ENCODE assay signal across 1 cellular context in genomic region chr6:38671885-38672467, GRCh38.
TF ChIP-seq lines count a peak whose summit lies in the region.

No MANE protein-coding gene starts in this region.

TF ChIP-seq in HCT116, 20 proteins besides CTCF, POLR2A, EP300 and RAD21 (continued from another document):
- TF ChIP-seq ZBTB33 (IDR thresholded peaks at IDR 0.05; ENCODE audit: extremely low read depth, insufficient replicate concordance, low read length): no peak
- TF ChIP-seq CEBPB (IDR thresholded peaks at IDR 0.05; ENCODE audit: low read depth): no peak
- TF ChIP-seq TCF7L2 (IDR thresholded peaks at IDR 0.05; ENCODE audit: borderline replicate concordance, extremely low read depth, insufficient read depth, insufficient read length): no peak
